30 cellular contexts compared by ENCODE assay signal in the genomic region with DNA sequence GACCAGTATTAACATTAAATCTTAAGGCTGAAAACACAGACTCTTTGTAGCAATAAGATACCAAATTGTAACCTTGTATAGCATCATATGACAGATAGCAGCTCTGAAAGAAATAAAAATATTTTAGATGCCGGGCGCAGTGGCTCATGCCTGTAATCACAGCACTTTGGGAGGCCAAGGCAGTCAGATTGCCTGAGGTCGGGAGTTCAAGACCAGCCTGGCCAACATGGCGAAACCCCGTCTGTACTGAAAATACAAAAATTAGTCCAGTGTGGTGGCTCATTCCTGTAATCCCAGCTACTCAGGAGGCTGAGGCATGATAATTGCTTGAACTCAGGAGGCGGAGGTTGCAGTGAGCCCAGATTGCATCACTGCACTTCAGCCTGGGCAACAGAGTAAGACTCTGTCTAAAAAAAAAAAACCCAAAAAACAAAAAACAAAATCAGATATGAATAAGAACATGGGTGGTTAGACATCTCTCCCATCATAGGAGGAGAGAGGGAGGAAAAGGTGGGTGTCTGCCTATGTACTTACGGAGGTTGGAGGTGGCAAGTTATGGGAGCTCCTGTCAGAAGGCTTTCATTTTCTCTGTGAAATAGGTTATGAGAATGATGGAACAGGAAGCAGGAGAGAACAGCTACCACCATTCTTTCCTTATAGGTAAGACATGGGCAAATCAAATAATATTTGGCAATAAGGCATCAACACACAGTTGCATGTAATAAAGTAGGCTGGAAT. TPM values are rescaled to one million over a fixed set of nuclear protein-coding genes. Genes with fewer than 3 reads are reported as not detected.
"Had no signal": no experiment of that assay in that cellular context is flagged by ENCODE, and none has a peak within 500 bp of the region (broad histone marks: within the 10 kb centered on the region; RNA-seq: fewer than 3 reads in every experiment).

No MANE protein-coding gene starts in this region.

- H3K4me3 Mint-ChIP-seq: endodermal cell; naive B cell; nephron; neural progenitor cell; stimulated activated naive CD8-positive, alpha-beta T cell treated with anti-CD3 and anti-CD28 coated beads, Interleukin-15, amount 100 ng/mL, for 72 hours had no signal

- H3K9me3 ChIP-seq: gastrocnemius medialis, lower lobe of right lung, right atrium auricular region, suprapubic skin, tibial artery, upper lobe of left lung had no signal

- H3K4me2 ChIP-seq: neural progenitor cell, smooth muscle cell had no signal

- H3K36me3 ChIP-seq: gastrocnemius medialis, lower lobe of right lung, neural progenitor cell, right atrium auricular region, suprapubic skin, tibial artery, upper lobe of left lung had no signal

- DNase-seq: effector CD8-positive, alpha-beta T cell; endodermal cell; foreskin fibroblast; gastrocnemius medialis; left ventricle myocardium superior; lower lobe of right lung; naive B cell; stimulated activated CD4-positive, alpha-beta T cell treated with anti-CD3 and anti-CD28 coated beads, Interleukin-12 subunit alpha, Interleukin-12 subunit beta, amount 100 ng/mL, for 4 hours; stimulated activated CD4-positive, alpha-beta T cell treated with anti-CD3 and anti-CD28 coated beads, Interleukin-1b, Interleukin-23, amount 100 ng/mL, for 48 hours; stimulated activated CD4-positive, alpha-beta T cell treated with anti-CD3 and anti-CD28 coated beads, Interleukin-4, amount 100 ng/mL, for 1 hour; stimulated activated CD8-positive, alpha-beta memory T cell treated with anti-CD3 and anti-CD28 coated beads, Interleukin-4, amount 100 ng/mL, for 48 hours; stimulated activated naive CD4-positive, alpha-beta T cell; stimulated activated naive CD8-positive, alpha-beta T cell treated with anti-CD3 and anti-CD28 coated beads, Interleukin-15, amount 100 ng/mL, for 72 hours; tibial artery had no signal

- H3K4me1 Mint-ChIP-seq: naive B cell; nephron; stimulated activated naive CD8-positive, alpha-beta T cell treated with anti-CD3 and anti-CD28 coated beads, Interleukin-15, amount 100 ng/mL, for 72 hours had no signal

- H3K36me3 Mint-ChIP-seq: naive B cell, neural progenitor cell had no signal

- ATAC-seq: esophagus mucosa; gastrocnemius medialis; left ventricle myocardium superior; lower lobe of right lung; sciatic nerve; stimulated activated naive CD8-positive, alpha-beta T cell treated with anti-CD3 and anti-CD28 coated beads, Interleukin-15, amount 100 ng/mL, for 72 hours had no signal

- H2AFZ ChIP-seq: neural progenitor cell, parathyroid adenoma had no signal

- H3K27me3 ChIP-seq: gastrocnemius medialis, right atrium auricular region, suprapubic skin, tibial artery, upper lobe of left lung had no signal

- H3K4me1 ChIP-seq: gastrocnemius medialis, lower lobe of right lung, parathyroid adenoma, right atrium auricular region, suprapubic skin, tibial artery had no signal

- H3K4me3 ChIP-seq: coronary artery, gastrocnemius medialis, lower lobe of right lung, neural progenitor cell, right atrium auricular region, smooth muscle cell, suprapubic skin, tibial artery, upper lobe of left lung had no signal

- H3K27ac Mint-ChIP-seq: endodermal cell; nephron; neural progenitor cell; progenitor cell of endocrine pancreas; stimulated activated naive CD8-positive, alpha-beta T cell treated with anti-CD3 and anti-CD28 coated beads, Interleukin-15, amount 100 ng/mL, for 72 hours had no signal

- H3K27ac ChIP-seq: coronary artery, epithelial cell of prostate, gastrocnemius medialis, lower lobe of right lung, neural progenitor cell, parathyroid adenoma, right atrium auricular region, suprapubic skin, tibial artery, upper lobe of left lung had no signal

- H3K9me3 Mint-ChIP-seq: endodermal cell; naive B cell; nephron; neural progenitor cell; stimulated activated naive CD8-positive, alpha-beta T cell treated with anti-CD3 and anti-CD28 coated beads, Interleukin-15, amount 100 ng/mL, for 72 hours had no signal

- H3K9ac ChIP-seq: neural progenitor cell, parathyroid adenoma had no signal

RNA-seq across cellular contexts. Expression of a gene that starts 55.7 kb away (rescaled TPM):
- total RNA-seq: dermis microvascular lymphatic vessel endothelial cell, endodermal cell, esophagus mucosa, gastrocnemius medialis, glomerular endothelial cell, left ventricle myocardium superior, lower lobe of right lung, mesenteric fat pad, osteoblast, progenitor cell of endocrine pancreas, right atrium auricular region, sciatic nerve, smooth muscle cell had no signal
- polyA plus RNA-seq: smooth muscle cell had no signal
